ENCODE assay signal across 12 cellular contexts in the genomic region with DNA sequence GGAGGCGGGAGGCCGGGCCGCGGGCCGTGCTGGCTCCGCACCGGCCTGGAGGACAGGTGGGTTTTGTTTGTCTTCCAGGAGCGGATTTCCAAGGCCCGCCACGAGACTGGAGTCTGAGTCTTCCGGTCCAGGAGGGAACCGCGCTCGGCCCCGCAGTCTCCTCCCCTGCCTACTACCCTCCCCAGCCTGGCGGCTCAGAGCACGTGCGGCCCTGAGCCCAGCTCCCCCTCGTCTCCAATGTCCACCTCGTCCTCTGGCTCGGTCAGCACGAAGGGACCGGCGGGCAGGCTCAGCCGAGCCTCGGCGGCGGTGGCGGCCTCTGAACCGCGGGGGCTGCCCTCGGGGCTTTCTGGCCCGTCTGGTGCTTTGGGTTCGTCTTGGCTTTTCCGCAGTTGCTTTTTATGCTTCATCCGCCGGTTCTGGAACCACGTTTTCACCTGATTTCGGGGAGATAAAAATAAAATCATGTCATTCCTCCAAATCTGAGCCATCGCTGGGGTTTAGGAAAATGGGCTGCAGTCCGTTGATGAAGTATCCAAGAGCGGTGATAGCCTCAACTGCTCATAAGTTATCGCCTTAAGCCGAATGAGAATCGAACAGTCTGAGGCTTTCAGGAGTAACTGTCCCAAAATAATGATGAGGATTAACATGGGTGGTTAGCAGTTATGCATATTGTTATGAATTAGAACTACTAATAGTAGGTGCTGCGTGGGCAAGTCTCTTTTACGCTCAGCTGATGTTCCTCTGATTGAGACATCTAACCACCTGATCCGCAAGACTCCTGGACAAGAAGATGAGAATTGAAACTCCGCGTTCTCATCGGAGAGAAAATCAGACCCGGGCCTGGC. TPM values are rescaled to one million over a fixed set of nuclear protein-coding genes. Genes with fewer than 3 reads are reported as not detected.
DNase-seq lines count a peak whose midpoint lies in the region; ATAC-seq and TF ChIP-seq lines count a peak whose summit lies in the region.
"Had no signal": no experiment of that assay in that cellular context is flagged by ENCODE, and none has a peak within 500 bp of the region (broad histone marks: within the 10 kb centered on the region; RNA-seq: fewer than 3 reads in every experiment).

No MANE protein-coding gene starts in this region.

- H3K4me1 ChIP-seq in cardiac muscle cell (ENCODE audit: low read depth): peaks cover 11% of the 10 kb centered on the region
- H3K4me1 ChIP-seq in right atrium auricular region: peaks cover 0 to 17% of the 10 kb centered on the region in 2 donors

- H3K27me3 ChIP-seq in cardiac muscle cell: peaks cover 99% of the 10 kb centered on the region
- H3K27me3 ChIP-seq in right atrium auricular region: peaks cover 32 to 46% of the 10 kb centered on the region in 2 donors

- CTCF ChIA-PET in WTC11 (lab: Charles Lee): interaction anchor here (0.6 to 1.3 kb wide), 3 partner anchors 43 to 182 kb away, joined by 3 to 5 read pairs (median 5); no protein-coding TSS in a partner anchor

- POLR2A ChIA-PET in WTC11 (lab: Charles Lee): interaction anchor here (1.0 kb wide), 1 partner anchor 84 kb away, joined by 3 read pairs; the partner anchor contains the start of gene HSPA8

- peaks cover 100% of the 10 kb centered on the region for H3K27me3 Mint-ChIP-seq in WTC11 (ENCODE audit: low read depth)
- peaks cover 76 to 95% of the 10 kb centered on the region in 2 donors for H3K27me3 Mint-ChIP-seq in stimulated activated naive B cell treated with anti-CD40 and anti-IgM and Interleukin-4, amounts not matched to agents 10 μg/mL and 1 μg/mL and 100 μg/mL, for 72 hours

- H3K36me3 Mint-ChIP-seq in WTC11: peaks cover 5% of the 10 kb centered on the region
- peaks cover 8% of the 10 kb centered on the region in 2 donors for H3K36me3 Mint-ChIP-seq in stimulated activated naive B cell treated with anti-CD40 and anti-IgM and Interleukin-4, amounts not matched to agents 10 μg/mL and 1 μg/mL and 100 μg/mL, for 72 hours
- H3K36me3 Mint-ChIP-seq: CD4-positive, CD25-positive, alpha-beta regulatory T cell had no signal

- no peaks in the 10 kb centered on the region for H3K9me3 ChIP-seq in cardiac muscle cell (ENCODE audit: low read depth)
- H3K9me3 ChIP-seq in right atrium auricular region: no peaks in the 10 kb centered on the region

- H3K36me3 ChIP-seq in cardiac muscle cell (no peaks in the 10 kb centered on the region), right atrium auricular region (no peaks in the 10 kb centered on the region)
- H3K36me3 ChIP-seq: stomach had no signal

- H3K27ac Mint-ChIP-seq in WTC11: no peak overlapping the region
- H3K27ac Mint-ChIP-seq in stimulated activated naive B cell treated with anti-CD40 and anti-IgM and Interleukin-4, amounts not matched to agents 10 μg/mL and 1 μg/mL and 100 μg/mL, for 72 hours: peak overlapping the region; percentile 85
- H3K27ac Mint-ChIP-seq: CD4-positive, CD25-positive, alpha-beta regulatory T cell had no signal

- peak; percentile 21 for ATAC-seq in WTC11
- no peak for ATAC-seq in stimulated activated naive B cell treated with anti-CD40 and anti-IgM and Interleukin-4, amounts not matched to agents 10 μg/mL and 1 μg/mL and 100 μg/mL, for 72 hours (replicated peaks)
- ATAC-seq: T-helper 17 cell had no signal

- TF ChIP-seq CTCF in cardiac muscle cell (IDR thresholded peaks at IDR 0.05; ENCODE audit: low read depth, low read length) (no peak), right atrium auricular region (IDR thresholded peaks at IDR 0.05) (no peak), WTC11 (IDR thresholded peaks at IDR 0.05) (no peak)

- DNase-seq in cardiac muscle cell (ENCODE audit: low read depth in 1 of 2, low spot score in 1 of 2) (peak in 1 of 2 donors; percentile 31), right atrium auricular region (ENCODE audit: low spot score) (no peak), WTC11 (ENCODE audit: low spot score) (peak; percentile 68), islet precursor cell (peak; percentile 76), RPMI8226 (no peak), HT-29 (ENCODE audit: low spot score) (no peak)
- no peak for DNase-seq in stimulated activated naive B cell treated with anti-CD40 and anti-IgM and Interleukin-4, amounts not matched to agents 10 μg/mL and 1 μg/mL and 100 μg/mL, for 72 hours
- DNase-seq in stimulated activated CD4-positive, alpha-beta T cell treated with anti-CD3 and anti-CD28 coated beads, Interleukin-2, amount 100 ng/mL, for 24 hours: no peak
- DNase-seq: CD4-positive, CD25-positive, alpha-beta regulatory T cell; dermis blood vessel endothelial cell; stomach; T-helper 17 cell had no signal

- H3K4me1 Mint-ChIP-seq in WTC11: peaks cover 48% of the 10 kb centered on the region
- H3K4me1 Mint-ChIP-seq in stimulated activated naive B cell treated with anti-CD40 and anti-IgM and Interleukin-4, amounts not matched to agents 10 μg/mL and 1 μg/mL and 100 μg/mL, for 72 hours: peaks cover 23 to 45% of the 10 kb centered on the region in 2 donors

- no peaks in the 10 kb centered on the region for H3K9me3 Mint-ChIP-seq in WTC11
- peaks cover 3 to 5% of the 10 kb centered on the region in 2 donors for H3K9me3 Mint-ChIP-seq in stimulated activated naive B cell treated with anti-CD40 and anti-IgM and Interleukin-4, amounts not matched to agents 10 μg/mL and 1 μg/mL and 100 μg/mL, for 72 hours

- H3K4me3 ChIP-seq in cardiac muscle cell: peak overlapping the region; percentile 16
- H3K4me3 ChIP-seq in right atrium auricular region: peak overlapping the region in 1 of 2 donors; percentile 26

- H3K27ac ChIP-seq in cardiac muscle cell (no peak overlapping the region), right atrium auricular region (no peak overlapping the region)
- H3K27ac ChIP-seq: stomach had no signal

- peak overlapping the region; percentile 87 for H3K4me3 Mint-ChIP-seq in WTC11
- peak overlapping the region; percentile 65 to 68 for H3K4me3 Mint-ChIP-seq in stimulated activated naive B cell treated with anti-CD40 and anti-IgM and Interleukin-4, amounts not matched to agents 10 μg/mL and 1 μg/mL and 100 μg/mL, for 72 hours

TF ChIP-seq in WTC11, 78 proteins besides CTCF, POLR2A, EP300 and RAD21 (continues in another document):
- TF ChIP-seq TEAD1 (CRISPR knock-in tag; IDR thresholded peaks at IDR 0.05): peak; percentile 35; the same call in 1 of the 2 replicates
- TF ChIP-seq AFF4 (CRISPR knock-in tag; IDR thresholded peaks at IDR 0.05; ENCODE audit: borderline replicate concordance): no peak
- peak; percentile 89 for TF ChIP-seq MAX (CRISPR knock-in tag; IDR thresholded peaks at IDR 0.05)
- no peak for TF ChIP-seq ESRRA (CRISPR knock-in tag; IDR thresholded peaks at IDR 0.05; ENCODE audit: borderline replicate concordance)
- peak; percentile 62 for TF ChIP-seq USF1 (CRISPR knock-in tag; IDR thresholded peaks at IDR 0.05)
- no peak for TF ChIP-seq ATF1 (CRISPR knock-in tag; IDR thresholded peaks at IDR 0.05)
- no peak for TF ChIP-seq ZNF263 (CRISPR knock-in tag; IDR thresholded peaks at IDR 0.05; ENCODE audit: low read depth)
- no peak for TF ChIP-seq NR1H2 (CRISPR knock-in tag; IDR thresholded peaks at IDR 0.05)

RNA-seq across cellular contexts. Expression of gene BSX, which starts 4.0 kb away (rescaled TPM):
- total RNA-seq in cardiac muscle cell: not detected in 2 replicates
- polyA plus RNA-seq in cardiac muscle cell: not detected in 2 replicates
- total RNA-seq in right atrium auricular region: not detected
- not detected in 3 replicates for total RNA-seq in WTC11 (2021)
- total RNA-seq in HT-29 (2014; rRNA removed; shearing (Covaris generic)): not detected in 2 replicates
- total RNA-seq: CD4-positive, CD25-positive, alpha-beta regulatory T cell; dermis blood vessel endothelial cell; stomach; T-helper 17 cell had no signal
- polyA plus RNA-seq: CD4-positive, CD25-positive, alpha-beta regulatory T cell; stomach had no signal

Comparison
In these comparisons a context has a peak if more than half of its experiments do, and no peak if none do; other contexts are left out.
1. DNase-seq: peak in WTC11 (single experiment) and islet precursor cell (single experiment); none in right atrium auricular region (single experiment), stimulated activated naive B cell treated with anti-CD40 and anti-IgM and Interleukin-4, amounts not matched to agents 10 μg/mL and 1 μg/mL and 100 μg/mL, for 72 hours (single experiment), RPMI8226 (single experiment), HT-29 (single experiment) and stimulated activated CD4-positive, alpha-beta T cell treated with anti-CD3 and anti-CD28 coated beads, Interleukin-2, amount 100 ng/mL, for 24 hours (0 of 2).